9 cellular contexts compared by ENCODE assay signal in genomic region chr1:31593770-31594632, GRCh38. TPM values are rescaled to one million over a fixed set of nuclear protein-coding genes. Genes with fewer than 3 reads are reported as not detected.
DNase-seq lines count a peak whose midpoint lies in the region; ATAC-seq and TF ChIP-seq lines count a peak whose summit lies in the region.
"Had no signal": no experiment of that assay in that cellular context is flagged by ENCODE, and none has a peak within 500 bp of the region (broad histone marks: within the 10 kb centered on the region; RNA-seq: fewer than 3 reads in every experiment).

No MANE protein-coding gene starts in this region.

- no peak overlapping the region for H3K4me3 Mint-ChIP-seq in activated B cell treated with CpG ODN at 0.5 μM for 24 hours
- H3K4me3 Mint-ChIP-seq: stimulated activated naive CD8-positive, alpha-beta T cell treated with anti-CD3 and anti-CD28 coated beads, Interleukin-15, Interleukin-2, amounts not matched to agents 100 ng/mL and 50 ng/mL, for 24 hours had no signal

- peak; percentile 49 for ATAC-seq in GM21723 (IDR thresholded peaks at IDR 0.05; ENCODE audit: unreplicated experiment)
- peak; percentile 96 for ATAC-seq in activated B cell treated with CpG ODN at 0.5 μM for 24 hours (ENCODE audit: low read depth)
- no peak for ATAC-seq in GM19463 (IDR thresholded peaks at IDR 0.05; ENCODE audit: unreplicated experiment)

- H3K9me3 Mint-ChIP-seq in activated B cell treated with CpG ODN at 0.5 μM for 24 hours, result no peaks in the 10 kb centered on the region
- H3K9me3 Mint-ChIP-seq: stimulated activated naive CD8-positive, alpha-beta T cell treated with anti-CD3 and anti-CD28 coated beads, Interleukin-15, Interleukin-2, amounts not matched to agents 100 ng/mL and 50 ng/mL, for 24 hours had no signal

- no peak overlapping the region for H3K4me3 ChIP-seq in coronary artery

- H3K27ac ChIP-seq in C4-2B (no peak overlapping the region), coronary artery (no peak overlapping the region)

- DNase-seq in NCI-H2171 treated with DMSO at 0.1 percent for 48 hours (lab: John Stamatoyannopoulos, UW) (peak; percentile 83), activated B cell treated with CpG ODN at 0.5 μM for 24 hours (peak; percentile 45), coronary artery (ENCODE audit: low spot score) (peak; percentile 84), medulla oblongata (ENCODE audit: extremely low spot score) (peak; percentile 61)
- peak; percentile 43 for DNase-seq in stimulated activated CD8-positive, alpha-beta memory T cell treated with anti-CD3 and anti-CD28 coated beads, Interleukin-7, amount 100 ng/mL, for 24 hours (ENCODE audit: low read depth)

- POLR2A ChIA-PET in activated B cell treated with CpG ODN at 0.5 μM for 24 hours (lab: Charles Lee), result no interaction called here

- peaks cover 16% of the 10 kb centered on the region for H3K27me3 Mint-ChIP-seq in activated B cell treated with CpG ODN at 0.5 μM for 24 hours

- CTCF ChIA-PET in activated B cell treated with CpG ODN at 0.5 μM for 24 hours (lab: Charles Lee), result interaction anchor here (1.0 to 1.2 kb wide), 2 partner anchors 11 to 12 kb away, joined by 3 to 4 read pairs; no protein-coding TSS in a partner anchor

- no peaks in the 10 kb centered on the region for H3K36me3 Mint-ChIP-seq in activated B cell treated with CpG ODN at 0.5 μM for 24 hours (ENCODE audit: low read depth)

- no peak overlapping the region for H3K27ac Mint-ChIP-seq in activated B cell treated with CpG ODN at 0.5 μM for 24 hours
- H3K27ac Mint-ChIP-seq: stimulated activated naive CD8-positive, alpha-beta T cell treated with anti-CD3 and anti-CD28 coated beads, Interleukin-15, Interleukin-2, amounts not matched to agents 100 ng/mL and 50 ng/mL, for 24 hours had no signal

- intact Hi-C loops in activated B cell treated with CpG ODN at 0.5 μM for 24 hours (cut with micrococcal nuclease), result loop anchor here (1.0 to 2.0 kb wide), 2 partner anchors 25 to 30 kb away; no protein-coding TSS in a partner anchor

- TF ChIP-seq CTCF in C4-2B (conservative IDR thresholded peaks at IDR 0.05), result peak; percentile 95
- no peak for TF ChIP-seq CTCF in activated B cell treated with CpG ODN at 0.5 μM for 24 hours (IDR thresholded peaks at IDR 0.05)
- TF ChIP-seq CTCF in coronary artery (IDR thresholded peaks at IDR 0.05), result peak; percentile 69

- peaks cover 14% of the 10 kb centered on the region for H3K4me1 Mint-ChIP-seq in activated B cell treated with CpG ODN at 0.5 μM for 24 hours

RNA-seq across cellular contexts. Expression of gene TINAGL1, which starts 17.7 kb away (rescaled TPM):
- total RNA-seq in activated B cell treated with CpG ODN at 0.5 μM for 24 hours, result not detected in 2 replicates

RNA-seq across cellular contexts. Expression of gene HCRTR1, which starts 23.5 kb away (rescaled TPM):
- not detected in 2 replicates for total RNA-seq in activated B cell treated with CpG ODN at 0.5 μM for 24 hours

RNA-seq across cellular contexts. Expression of gene PEF1, which starts 50.7 kb away (rescaled TPM):
- total RNA-seq in activated B cell treated with CpG ODN at 0.5 μM for 24 hours, result 58.0 and 61.1 TPM in 2 replicates
